In the genomic region with DNA sequence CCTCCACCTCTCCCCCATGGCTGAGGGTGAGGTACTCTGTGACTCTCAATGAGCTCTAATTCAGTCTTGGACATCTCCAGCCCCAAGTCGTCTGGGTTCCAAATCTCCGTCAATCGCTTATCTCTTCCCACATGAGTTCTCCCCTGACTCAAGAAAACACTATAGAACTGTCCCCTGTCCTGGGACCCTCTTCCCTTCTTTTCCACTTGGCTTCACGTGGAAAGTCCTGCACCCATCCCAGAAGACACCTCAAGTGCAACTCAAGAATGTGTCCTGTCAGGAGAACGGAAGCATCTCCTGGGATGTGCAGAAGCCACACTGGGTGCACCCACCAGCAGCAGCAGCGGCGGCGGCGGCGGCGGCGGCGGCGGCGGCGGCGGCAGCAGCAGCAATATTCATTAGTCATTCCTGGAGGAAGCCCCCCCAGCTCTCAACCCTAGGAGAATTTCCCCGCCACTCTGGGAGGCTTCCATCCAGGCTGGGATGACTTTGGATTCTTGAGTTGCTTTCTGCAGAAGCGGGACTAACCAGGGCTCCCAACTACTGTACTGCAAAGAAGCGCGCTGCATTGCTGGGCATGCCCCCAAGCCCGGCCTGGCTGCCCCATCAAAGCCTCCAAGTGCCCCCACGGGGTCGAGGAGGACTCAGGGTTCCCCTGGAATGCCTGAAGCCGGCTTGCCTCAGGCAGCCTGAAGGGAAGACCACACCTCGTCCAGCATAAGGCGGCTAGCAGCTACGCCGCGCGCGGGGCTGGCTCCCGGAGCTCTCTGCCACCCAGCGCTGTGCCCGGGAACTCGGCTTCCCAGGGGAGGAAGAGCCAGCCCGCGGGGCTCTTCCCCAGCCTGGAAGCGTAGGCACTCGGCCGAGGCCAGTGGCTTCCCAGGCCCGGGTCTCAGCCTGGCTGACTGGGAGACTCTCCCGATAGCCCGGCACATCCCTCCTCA, we compare ENCODE assay signal across 8 cellular contexts. TPM values are rescaled to one million over a fixed set of nuclear protein-coding genes. Genes with fewer than 3 reads are reported as not detected.
A peak's percentile ranks its signal among the peaks of the same experiment; 100 is the strongest.
DNase-seq lines count a peak whose midpoint lies in the region; ATAC-seq and TF ChIP-seq lines count a peak whose summit lies in the region.

No MANE protein-coding gene starts in this region.

- intact Hi-C loops in sigmoid colon (cut with DNase I) = no loop called here

- H3K4me3 ChIP-seq in iPS-11a (ENCODE audit: low read depth, low read length) (peak overlapping the region; percentile 42), sigmoid colon (peak overlapping the region; percentile 24 to 54 (median 46))

- no peaks in the 10 kb centered on the region for H3K9me3 ChIP-seq in sigmoid colon

- ATAC-seq in WTC11 = peak; percentile 13
- no peak for ATAC-seq in GM18858 (IDR thresholded peaks at IDR 0.05; ENCODE audit: unreplicated experiment)

- peaks cover 26% of the 10 kb centered on the region for H3K4me1 Mint-ChIP-seq in WTC11

- peak; percentile 25 for DNase-seq in GM03348 (ENCODE audit: low spot score)
- DNase-seq in WTC11 (ENCODE audit: low spot score) = peak; percentile 22
- DNase-seq in sigmoid colon = no peak
- no peak for DNase-seq in EL
- DNase-seq in H4 (ENCODE audit: low spot score) = no peak
- DNase-seq in NCI-H2196 (lab: John Stamatoyannopoulos, UW; ENCODE audit: unreplicated experiment) = no peak

- TF ChIP-seq CTCF in WTC11 (IDR thresholded peaks at IDR 0.05) = no peak
- no peak for TF ChIP-seq CTCF in sigmoid colon (IDR thresholded peaks at IDR 0.05)

- no peaks in the 10 kb centered on the region for H3K36me3 Mint-ChIP-seq in WTC11

- no peak overlapping the region for H3K27ac ChIP-seq in sigmoid colon

- H3K27me3 Mint-ChIP-seq in WTC11 (ENCODE audit: low read depth) = peaks cover 74% of the 10 kb centered on the region

- CTCF ChIA-PET in WTC11 (lab: Charles Lee) = interaction anchor here (0.7 to 8.1 kb wide), 17 partner anchors 9 to 267 kb away, joined by 3 to 119 read pairs (median 7); no protein-coding TSS in a partner anchor

- peak overlapping the region; percentile 64 for H3K4me3 Mint-ChIP-seq in WTC11

- H3K4me1 ChIP-seq in sigmoid colon = peaks cover 0 to 25% (median 23%) of the 10 kb centered on the region in 4 donors

- H3K27ac Mint-ChIP-seq in WTC11 = no peak overlapping the region

- no peaks in the 10 kb centered on the region for H3K36me3 ChIP-seq in sigmoid colon

- TF ChIP-seq POLR2A in sigmoid colon (IDR thresholded peaks at IDR 0.05) = no peak

- POLR2A ChIA-PET in WTC11 (lab: Charles Lee) = interaction anchor here (1.5 kb wide), 1 partner anchor 22 kb away, joined by 4 read pairs; no protein-coding TSS in a partner anchor

- no peak for TF ChIP-seq EP300 in sigmoid colon (IDR thresholded peaks at IDR 0.05)

- peaks cover 17 to 72% (median 50%) of the 10 kb centered on the region in 3 donors for H3K27me3 ChIP-seq in sigmoid colon

- no peaks in the 10 kb centered on the region for H3K9me3 Mint-ChIP-seq in WTC11

- 4 to 9% methylated on average over 44 of the region's 44 CpGs for WGBS in sigmoid colon, 2 donors

TF ChIP-seq in WTC11, 78 proteins besides CTCF, POLR2A, EP300 and RAD21:
- TF ChIP-seq SMAD4 (CRISPR knock-in tag; IDR thresholded peaks at IDR 0.05) (no peak), ETV6 (CRISPR knock-in tag; IDR thresholded peaks at IDR 0.05) (no peak), OVOL2 (CRISPR knock-in tag; IDR thresholded peaks at IDR 0.05; ENCODE audit: borderline replicate concordance) (no peak), ELF4 (CRISPR knock-in tag; IDR thresholded peaks at IDR 0.05; ENCODE audit: low read depth) (no peak)

RNA-seq across cellular contexts. Expression of a gene that starts 1.0 kb away (rescaled TPM):
- total RNA-seq in WTC11 (2021) = 1.1 to 1.7 TPM (median 1.2 TPM) in 3 replicates
- total RNA-seq in sigmoid colon = 1 to 10 TPM; 1.5 to 6.4 (median 3.8) TPM
- polyA plus RNA-seq in sigmoid colon = 1 to 10 TPM in 2 of 3 donors, not detected in 1; 1.2 to 1.4 TPM
- total RNA-seq in H4 (2014; rRNA removed; shearing (Covaris generic)) = 0.17 TPM in 1 of 2 replicates, not detected in the other

Comparison
In these comparisons a context has a peak if more than half of its experiments do, and no peak if none do; other contexts are left out.
1. DNase-seq: peak in GM03348 (single experiment) and WTC11 (single experiment); none in sigmoid colon (single experiment), EL (single experiment), H4 (single experiment) and NCI-H2196 (single experiment).